ENCODE assay signal across 9 cellular contexts in the genomic region with DNA sequence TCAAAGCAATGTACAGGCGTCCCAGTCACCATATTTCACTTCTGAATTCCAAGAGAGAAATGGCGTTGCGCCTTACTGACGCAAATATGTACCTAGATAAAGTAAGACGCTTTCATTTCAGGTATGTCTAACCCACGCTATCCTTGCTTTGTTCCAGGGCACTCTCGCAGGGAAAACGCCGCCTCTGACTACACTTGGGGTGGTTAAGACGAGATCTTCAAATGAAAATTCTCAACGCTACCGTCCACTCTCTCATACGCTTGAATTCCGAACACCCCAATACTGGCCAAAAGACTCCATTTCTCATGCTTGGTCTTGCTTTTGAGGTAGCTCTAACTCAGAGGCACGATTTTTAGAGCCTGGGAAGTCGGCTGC. TPM values are rescaled to one million over a fixed set of nuclear protein-coding genes. Genes with fewer than 3 reads are reported as not detected.
DNase-seq lines count a peak whose midpoint lies in the region; ATAC-seq and TF ChIP-seq lines count a peak whose summit lies in the region.
"Had no signal": no experiment of that assay in that cellular context is flagged by ENCODE, and none has a peak within 500 bp of the region (broad histone marks: within the 10 kb centered on the region; RNA-seq: fewer than 3 reads in every experiment).

No MANE protein-coding gene starts in this region.

- H3K27ac ChIP-seq in VCaP (peak overlapping the region; percentile 96), prostate gland (peak overlapping the region; percentile 89 to 93)

- ATAC-seq in HG03095 (IDR thresholded peaks at IDR 0.05; ENCODE audit: unreplicated experiment) (peak; percentile 13), HG03460 (IDR thresholded peaks at IDR 0.05; ENCODE audit: unreplicated experiment) (no peak)

- no peaks in the 10 kb centered on the region for H3K27me3 Mint-ChIP-seq in activated CD4-positive, alpha-beta T cell treated with anti-CD3 and anti-CD28 coated beads, Interleukin-2, amount 10 ng/mL, durations not matched to agents 24 days and 14 days

- H3K36me3 Mint-ChIP-seq in activated CD4-positive, alpha-beta T cell treated with anti-CD3 and anti-CD28 coated beads, Interleukin-2, amount 10 ng/mL, durations not matched to agents 24 days and 14 days (ENCODE audit: low read depth), result peaks cover 32% of the 10 kb centered on the region

- DNase-seq in activated CD4-positive, alpha-beta T cell treated with anti-CD3 and anti-CD28 coated beads, Interleukin-2, amount 10 ng/mL, durations not matched to agents 24 days and 14 days, result no peak
- no peak for DNase-seq in activated CD4-positive, alpha-beta T cell treated with anti-CD3 and anti-CD28 coated beads, Interleukin-2, amount 50 U/mL, for 48 hours
- peak; percentile 6 for DNase-seq in germinal center (ENCODE audit: low spot score)
- peak; percentile 11 for DNase-seq in prostate gland (ENCODE audit: low spot score)
- DNase-seq in UCSD-AML1 (lab: John Stamatoyannopoulos, UW; ENCODE audit: unreplicated experiment), result no peak

- intact Hi-C loops in activated CD4-positive, alpha-beta T cell treated with anti-CD3 and anti-CD28 coated beads, Interleukin-2, amount 10 ng/mL, durations not matched to agents 24 days and 14 days (cut with micrococcal nuclease), result loop anchor here (1.0 to 5.0 kb wide), 4 partner anchors 16 to 115 kb away; partner anchors contain the start of gene SMAP2
- intact Hi-C loops in prostate gland (cut with DNase I), result loop anchor here (5.0 kb wide), 1 partner anchor 95 kb away; the partner anchor contains the start of gene RLF

- H3K4me1 Mint-ChIP-seq in activated CD4-positive, alpha-beta T cell treated with anti-CD3 and anti-CD28 coated beads, Interleukin-2, amount 10 ng/mL, durations not matched to agents 24 days and 14 days, result peaks cover 27% of the 10 kb centered on the region

- no peaks in the 10 kb centered on the region for H3K9me3 ChIP-seq in prostate gland

- WGBS in prostate gland, result 1% methylated on average over 16 of the region's 16 CpGs

- H3K36me3 ChIP-seq in prostate gland, result peaks cover 0 to 13% of the 10 kb centered on the region in 2 donors

- TF ChIP-seq CTCF in VCaP (conservative IDR thresholded peaks at IDR 0.05) (no peak), prostate gland (IDR thresholded peaks at IDR 0.05) (no peak)

- H3K4me1 ChIP-seq in prostate gland (replicated peaks), result no peaks in the 10 kb centered on the region

- H3K4me3 Mint-ChIP-seq in activated CD4-positive, alpha-beta T cell treated with anti-CD3 and anti-CD28 coated beads, Interleukin-2, amount 10 ng/mL, durations not matched to agents 24 days and 14 days, result peak overlapping the region; percentile 87

- H3K9me3 Mint-ChIP-seq in activated CD4-positive, alpha-beta T cell treated with anti-CD3 and anti-CD28 coated beads, Interleukin-2, amount 10 ng/mL, durations not matched to agents 24 days and 14 days, result no peaks in the 10 kb centered on the region

- no peak for TF ChIP-seq POLR2A in prostate gland (IDR thresholded peaks at IDR 0.05)

- peak overlapping the region; percentile 99 for H3K27ac Mint-ChIP-seq in activated CD4-positive, alpha-beta T cell treated with anti-CD3 and anti-CD28 coated beads, Interleukin-2, amount 10 ng/mL, durations not matched to agents 24 days and 14 days

- no peaks in the 10 kb centered on the region for H3K27me3 ChIP-seq in prostate gland (replicated peaks; ENCODE audit: insufficient read depth)

- peak overlapping the region; percentile 67 to 68 for H3K4me3 ChIP-seq in prostate gland

RNA-seq across cellular contexts. Expression of gene ZMPSTE24, which starts 0.7 kb away (rescaled TPM):
- 50.4 and 50.8 TPM in 2 replicates for total RNA-seq in activated CD4-positive, alpha-beta T cell treated with anti-CD3 and anti-CD28 coated beads, Interleukin-2, amount 10 ng/mL, durations not matched to agents 24 days and 14 days
- 10 to 100 TPM; 32.8 to 57.7 TPM for total RNA-seq in prostate gland

RNA-seq across cellular contexts. Expression of gene TMCO2, which starts 9.6 kb away (rescaled TPM):
- total RNA-seq in activated CD4-positive, alpha-beta T cell treated with anti-CD3 and anti-CD28 coated beads, Interleukin-2, amount 10 ng/mL, durations not matched to agents 24 days and 14 days, result not detected in 2 replicates
- total RNA-seq in prostate gland, result 1 to 10 TPM in 1 of 2 donors, not detected in 1; 5.5 TPM
- total RNA-seq: dermis microvascular lymphatic vessel endothelial cell had no signal

RNA-seq across cellular contexts. Expression of gene COL9A2, which starts 59.8 kb away (rescaled TPM):
- 14.5 and 14.6 TPM in 2 replicates for total RNA-seq in activated CD4-positive, alpha-beta T cell treated with anti-CD3 and anti-CD28 coated beads, Interleukin-2, amount 10 ng/mL, durations not matched to agents 24 days and 14 days
- total RNA-seq in prostate gland, result 10 to 100 TPM; 16.1 to 27.6 TPM

Comparison
In these comparisons a context has a peak if more than half of its experiments do, and no peak if none do; other contexts are left out.
1. DNase-seq: peak in germinal center (single experiment) and prostate gland (single experiment); none in activated CD4-positive, alpha-beta T cell treated with anti-CD3 and anti-CD28 coated beads, Interleukin-2, amount 10 ng/mL, durations not matched to agents 24 days and 14 days (single experiment), activated CD4-positive, alpha-beta T cell treated with anti-CD3 and anti-CD28 coated beads, Interleukin-2, amount 50 U/mL, for 48 hours (0 of 2) and UCSD-AML1 (single experiment).